ENCODE assay signal across 24 cellular contexts in the genomic region with DNA sequence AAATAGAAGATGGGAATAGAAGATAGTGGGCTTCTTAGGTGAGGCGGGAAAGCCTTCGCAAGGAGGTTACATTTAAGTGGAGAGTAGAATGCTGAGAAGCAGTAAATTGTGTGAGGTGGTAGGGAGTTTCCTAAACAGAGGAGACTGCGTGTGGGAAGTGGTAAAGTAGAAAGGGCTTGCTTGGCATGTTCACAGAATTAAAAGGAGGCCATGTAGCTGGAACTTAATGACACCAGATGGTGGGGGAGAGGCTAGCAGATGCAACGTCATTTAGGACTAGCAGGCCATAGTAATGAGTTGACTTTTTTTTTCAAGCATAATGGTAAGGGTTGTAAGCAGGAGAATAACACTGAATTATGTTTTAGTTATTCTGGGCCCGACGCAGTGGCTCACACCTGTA. TPM values are rescaled to one million over a fixed set of nuclear protein-coding genes. Genes with fewer than 3 reads are reported as not detected.
DNase-seq lines count a peak whose midpoint lies in the region; ATAC-seq and TF ChIP-seq lines count a peak whose summit lies in the region.
"Had no signal": no experiment of that assay in that cellular context is flagged by ENCODE, and none has a peak within 500 bp of the region (broad histone marks: within the 10 kb centered on the region; RNA-seq: fewer than 3 reads in every experiment).

No MANE protein-coding gene starts in this region.

- BruUV-seq in Panc1 (replicated peaks; lab: Mats Ljungman, UMichigan) = no TSS peak

- intact Hi-C loops in CD4-positive, alpha-beta memory T cell (cut with micrococcal nuclease) = no loop called here
- intact Hi-C loops in Panc1 (cut with micrococcal nuclease; ENCODE audit: unreplicated experiment) (no loop called here), right cardiac atrium (cut with DNase I) (no loop called here)

- CTCF ChIA-PET in CD4-positive, alpha-beta memory T cell (lab: Charles Lee; ENCODE audit: partially characterized antibody) = no interaction called here
- CTCF ChIA-PET in Panc1 (lab: Charles Lee) = interaction anchor here (0.7 kb wide), 1 partner anchor 120 kb away, joined by 3 read pairs; no protein-coding TSS in a partner anchor

- H3K4me1 Mint-ChIP-seq in CD4-positive, alpha-beta memory T cell = peaks cover 0 to 4% (median under 1%) of the 10 kb centered on the region in 4 donors
- H3K4me1 Mint-ChIP-seq in glutamatergic neuron (ENCODE audit: low read depth, unreplicated experiment) = peaks cover 8% of the 10 kb centered on the region
- H3K4me1 Mint-ChIP-seq: naive B cell had no signal

- no peak for TF ChIP-seq CTCF in NB4 (IDR thresholded peaks at IDR 0.05; ENCODE audit: low read depth, low read length)
- no peak for TF ChIP-seq CTCF in Panc1 (IDR thresholded peaks at IDR 0.05)
- TF ChIP-seq CTCF in glutamatergic neuron (IDR thresholded peaks at IDR 0.05; ENCODE audit: partially characterized antibody, unreplicated experiment) = no peak

- no peak overlapping the region for H3K27ac ChIP-seq in CD4-positive, alpha-beta memory T cell (ENCODE audit: low read depth, low read length)
- H3K27ac ChIP-seq in Panc1 (ENCODE audit: low read length) (no peak overlapping the region), right cardiac atrium (ENCODE audit: low read length) (no peak overlapping the region)
- H3K27ac ChIP-seq: C4-2B, esophagus squamous epithelium, pancreas, PC-9, upper lobe of right lung had no signal

- POLR2A ChIA-PET in CD4-positive, alpha-beta memory T cell (lab: Charles Lee; ENCODE audit: partially characterized antibody) = interaction anchor here (2.2 kb wide), 1 partner anchor 12 kb away, joined by 7 read pairs; the partner anchor contains the start of gene RTN4
- POLR2A ChIA-PET in Panc1 (lab: Charles Lee) = interaction anchor here (0.9 kb wide), 1 partner anchor 13 kb away, joined by 5 read pairs; no protein-coding TSS in a partner anchor

- DNase-seq in CD4-positive, alpha-beta memory T cell = peak in 3 of 5 donors; percentile 45 to 61 (median 61)
- DNase-seq in NB4 (ENCODE audit: low read depth) = peak; percentile 31
- no peak for DNase-seq in Panc1 (ENCODE audit: low read depth, low spot score)
- no peak for DNase-seq in glutamatergic neuron
- no peak for DNase-seq in CD1c-positive myeloid dendritic cell (ENCODE audit: extremely low spot score)
- DNase-seq in NCI-H2107 treated with DMSO at 0.1 percent for 48 hours (lab: John Stamatoyannopoulos, UW; ENCODE audit: unreplicated experiment) = no peak
- no peak for DNase-seq in right cardiac atrium
- DNase-seq in effector CD8-positive, alpha-beta T cell (lab: John Stamatoyannopoulos, UW) = no peak
- DNase-seq: activated naive CD8-positive, alpha-beta T cell treated with anti-CD3 and anti-CD28 coated beads for 36 hours; effector CD4-positive, alpha-beta T cell; esophagus squamous epithelium; left cardiac atrium; mesenchymal stem cell; naive B cell; NCI-H1417 treated with DMSO at 0.1 percent for 48 hours; pancreas; PC-9; SIG-M5; stimulated activated CD8-positive, alpha-beta memory T cell treated with anti-CD3 and anti-CD28 coated beads, Interleukin-4, amount 100 ng/mL, for 48 hours; upper lobe of right lung had no signal

- H3K9me3 ChIP-seq in CD4-positive, alpha-beta memory T cell (ENCODE audit: control insufficient read depth in 1 of 2, low read length in 2 of 2) = no peaks in the 10 kb centered on the region
- H3K9me3 ChIP-seq in Panc1 (ENCODE audit: control insufficient read depth, insufficient read depth, low read depth, low read length) = no peaks in the 10 kb centered on the region
- H3K9me3 ChIP-seq in right cardiac atrium (ENCODE audit: control insufficient read depth, low read length) = no peaks in the 10 kb centered on the region
- H3K9me3 ChIP-seq: esophagus squamous epithelium, HAP-1, pancreas, upper lobe of right lung had no signal

- H3K27me3 ChIP-seq in CD4-positive, alpha-beta memory T cell (ENCODE audit: insufficient read depth, low read length) = no peaks in the 10 kb centered on the region
- H3K27me3 ChIP-seq in Panc1 (ENCODE audit: control insufficient read depth, insufficient read depth, low read length) = no peaks in the 10 kb centered on the region
- H3K27me3 ChIP-seq in right cardiac atrium (ENCODE audit: control insufficient read depth, insufficient read depth) = no peaks in the 10 kb centered on the region
- H3K27me3 ChIP-seq: esophagus squamous epithelium, pancreas, upper lobe of right lung had no signal

- peak; percentile 30; the same call in 1 of the 2 replicates for ATAC-seq in Panc1
- no peak for ATAC-seq in right cardiac atrium
- ATAC-seq: left cardiac atrium, sciatic nerve had no signal

- peak overlapping the region in 1 of 8 donors; percentile 20 for H3K4me3 Mint-ChIP-seq in CD4-positive, alpha-beta memory T cell
- H3K4me3 Mint-ChIP-seq in glutamatergic neuron (ENCODE audit: unreplicated experiment) = no peak overlapping the region
- H3K4me3 Mint-ChIP-seq: activated naive CD8-positive, alpha-beta T cell treated with anti-CD3 and anti-CD28 coated beads for 36 hours; naive B cell had no signal

- no peaks in the 10 kb centered on the region for H3K36me3 Mint-ChIP-seq in CD4-positive, alpha-beta memory T cell
- no peaks in the 10 kb centered on the region for H3K36me3 Mint-ChIP-seq in glutamatergic neuron (ENCODE audit: unreplicated experiment)
- H3K36me3 Mint-ChIP-seq: activated naive CD8-positive, alpha-beta T cell treated with anti-CD3 and anti-CD28 coated beads for 36 hours; naive B cell had no signal

- no peak for TF ChIP-seq POLR2A in NB4 (IDR thresholded peaks at IDR 0.05; ENCODE audit: extremely low read depth, insufficient read length)

- H3K27me3 Mint-ChIP-seq in CD4-positive, alpha-beta memory T cell = no peaks in the 10 kb centered on the region
- H3K27me3 Mint-ChIP-seq in glutamatergic neuron (ENCODE audit: unreplicated experiment) = no peaks in the 10 kb centered on the region
- H3K27me3 Mint-ChIP-seq: activated naive CD8-positive, alpha-beta T cell treated with anti-CD3 and anti-CD28 coated beads for 36 hours; naive B cell had no signal

- no peak overlapping the region for H3K4me3 ChIP-seq in CD4-positive, alpha-beta memory T cell (ENCODE audit: low read length in 2 of 2)
- H3K4me3 ChIP-seq in NB4 (ENCODE audit: low read depth, low read length) (no peak overlapping the region), Panc1 (ENCODE audit: low read depth in 2 of 2, low read length in 2 of 2) (no peak overlapping the region), right cardiac atrium (ENCODE audit: low read length) (no peak overlapping the region)
- H3K4me3 ChIP-seq: esophagus squamous epithelium, HAP-1, pancreas, PC-9, upper lobe of right lung had no signal

- no peaks in the 10 kb centered on the region for H3K36me3 ChIP-seq in CD4-positive, alpha-beta memory T cell (ENCODE audit: insufficient read depth, low read length)
- no peaks in the 10 kb centered on the region for H3K36me3 ChIP-seq in Panc1 (ENCODE audit: control insufficient read depth, insufficient read depth, low read length)
- H3K36me3 ChIP-seq: esophagus squamous epithelium, HAP-1, pancreas, upper lobe of right lung had no signal

- no peaks in the 10 kb centered on the region for H3K9me3 Mint-ChIP-seq in CD4-positive, alpha-beta memory T cell
- H3K9me3 Mint-ChIP-seq in glutamatergic neuron (ENCODE audit: unreplicated experiment) = peaks cover 2% of the 10 kb centered on the region
- H3K9me3 Mint-ChIP-seq: activated naive CD8-positive, alpha-beta T cell treated with anti-CD3 and anti-CD28 coated beads for 36 hours; activated T-helper 2 cell treated with anti-CD3 and anti-CD28 coated beads, Interferon-gamma antibody, Interleukin-2, Interleukin-4, amounts not matched to agents 10 μg/mL and 5 μg/mL and 100 μg/mL, durations not matched to agents 14 hours and 24 hours and 36 hours had no signal

- in situ Hi-C loops in Panc1 (cut with HindIII; ENCODE audit: low pct_unique_long_range_greater_than_20kb, low sequenced_read_pairs) = no loop called here

- H3K4me1 ChIP-seq in CD4-positive, alpha-beta memory T cell (ENCODE audit: insufficient read depth, low read length) = no peaks in the 10 kb centered on the region
- H3K4me1 ChIP-seq in Panc1 (ENCODE audit: control insufficient read depth, insufficient read depth, low read length) (no peaks in the 10 kb centered on the region), right cardiac atrium (ENCODE audit: control insufficient read depth, insufficient read depth, low read length) (no peaks in the 10 kb centered on the region)
- H3K4me1 ChIP-seq: esophagus squamous epithelium, HAP-1, pancreas, upper lobe of right lung had no signal

- peak overlapping the region in 4 of 7 donors; percentile 56 to 76 (median 61) for H3K27ac Mint-ChIP-seq in CD4-positive, alpha-beta memory T cell
- peak overlapping the region; percentile 56 for H3K27ac Mint-ChIP-seq in glutamatergic neuron (ENCODE audit: unreplicated experiment)
- H3K27ac Mint-ChIP-seq: activated naive CD8-positive, alpha-beta T cell treated with anti-CD3 and anti-CD28 coated beads for 36 hours; activated T-helper 2 cell treated with anti-CD3 and anti-CD28 coated beads, Interferon-gamma antibody, Interleukin-2, Interleukin-4, amounts not matched to agents 10 μg/mL and 5 μg/mL and 100 μg/mL, durations not matched to agents 14 hours and 24 hours and 36 hours; naive B cell had no signal

- WGBS in right cardiac atrium = 93% methylated on average over 6 of the region's 6 CpGs

RNA-seq across cellular contexts. Expression of gene RTN4, which starts 13.0 kb away (rescaled TPM):
- total RNA-seq in CD4-positive, alpha-beta memory T cell = 10 to 100 TPM; 73.8 to 81.3 TPM
- polyA plus RNA-seq in CD4-positive, alpha-beta memory T cell = 10 to 100 TPM; 89.1 to 90.0 TPM
- 513 TPM for total RNA-seq in Panc1 (2021; ENCODE audit: unreplicated experiment)
- 447 TPM for polyA plus RNA-seq in Panc1 (2012; ENCODE audit: insufficient read length)
- total RNA-seq in glutamatergic neuron (ENCODE audit: unreplicated experiment) = 772 TPM
- total RNA-seq in right cardiac atrium = 100 to 1,000 TPM; 242 to 283 (median 249) TPM
- 183 TPM for polyA plus RNA-seq in right cardiac atrium

Comparison
In these comparisons a context has a peak if more than half of its experiments do, and no peak if none do; other contexts are left out.
1. DNase-seq: peak in CD4-positive, alpha-beta memory T cell (3 of 5) and NB4 (single experiment); none in Panc1 (single experiment), glutamatergic neuron (single experiment), CD1c-positive myeloid dendritic cell (single experiment), NCI-H2107 treated with DMSO at 0.1 percent for 48 hours (single experiment), right cardiac atrium (0 of 3) and effector CD8-positive, alpha-beta T cell (single experiment).